ENCODE assay signal across 26 cellular contexts in the genomic region with DNA sequence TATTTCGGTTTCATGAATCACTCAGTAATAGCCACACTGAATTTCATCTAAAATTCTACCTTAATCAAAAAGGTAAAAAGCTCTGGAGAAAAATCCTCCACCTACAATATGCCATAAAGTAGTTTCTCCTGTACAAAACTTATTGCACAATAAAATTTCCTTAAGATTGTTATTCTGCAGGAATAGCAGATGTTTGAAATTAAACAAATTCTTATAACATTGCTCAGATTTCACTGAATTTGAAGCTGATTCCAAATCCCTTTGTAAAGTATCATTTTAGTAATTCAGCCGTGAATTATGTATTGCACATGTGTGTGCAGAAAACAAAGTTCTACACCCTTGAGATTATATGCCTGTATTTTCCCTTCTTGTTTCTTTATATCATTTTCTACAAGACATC.
"Had no signal": no experiment of that assay in that cellular context is flagged by ENCODE, and none has a peak within 500 bp of the region (broad histone marks: within the 10 kb centered on the region; RNA-seq: fewer than 3 reads in every experiment).

No MANE protein-coding gene starts in this region.

- H3K36me3 ChIP-seq: ascending aorta, cardiac muscle cell, colonic mucosa, left ventricle myocardium inferior had no signal

- FAIRE-seq: frontal cortex, islet of Langerhans, urothelium cell line had no signal

- H3K9me3 ChIP-seq: ascending aorta, colonic mucosa, left ventricle myocardium inferior, mucosa of descending colon, testis had no signal

- H3K27ac ChIP-seq: ascending aorta, cardiac muscle cell, colonic mucosa, left ventricle myocardium inferior, testis had no signal

- ATAC-seq: activated CD8-positive, alpha-beta T cell treated with anti-CD3 and anti-CD28 coated beads for 36 hours; activated naive CD4-positive, alpha-beta T cell treated with anti-CD3 and anti-CD28 coated beads, Interleukin-2, amount 50 U/mL, for 72 hours; mucosa of descending colon; natural killer cell treated with Interleukin-12 subunit alpha and Interleukin-12 subunit beta and Interleukin-15 and Interleukin-18, amount 100 ng/mL, for 72 hours; right cardiac atrium had no signal

- H3K4me3 ChIP-seq: ascending aorta, cardiac muscle cell, colonic mucosa, dorsolateral prefrontal cortex, left ventricle myocardium inferior, lung, mucosa of descending colon, testis had no signal

- H3K4me1 ChIP-seq: colonic mucosa, left ventricle myocardium inferior, testis had no signal

- DNase-seq: activated B cell treated with CpG ODN at 0.5 μM for 24 hours; activated CD4-positive, alpha-beta T cell treated with anti-CD3 and anti-CD28 coated beads, Interleukin-2, amount 50 U/mL, for 1 hour; activated CD8-positive, alpha-beta T cell treated with anti-CD3 and anti-CD28 coated beads for 36 hours; activated naive CD4-positive, alpha-beta T cell; activated T-cell treated with anti-CD3 and anti-CD28 coated beads, Interleukin-2, amount 50 U/mL, for 48 hours; cerebellar nuclear complex; colonic mucosa; effector memory CD4-positive, alpha-beta T cell; glutamatergic neuron; left ventricle myocardium inferior; mucosa of descending colon; right cardiac atrium; stimulated activated CD4-positive, alpha-beta T cell treated with anti-CD3 and anti-CD28 coated beads, Interleukin-2, amount 100 ng/mL, for 48 hours; stimulated activated naive CD4-positive, alpha-beta T cell treated with Interleukin-2 at 50 U/mL for 16 hours; T-helper 2 cell; testis; trophoblast cell had no signal

- H3K27me3 ChIP-seq: ascending aorta, colonic mucosa, testis had no signal
